18 cellular contexts compared by ENCODE assay signal in genomic region chr17:47736501-47737211, GRCh38. TPM values are rescaled to one million over a fixed set of nuclear protein-coding genes. Genes with fewer than 3 reads are reported as not detected.
A peak's percentile ranks its signal among the peaks of the same experiment; 100 is the strongest.
DNase-seq lines count a peak whose midpoint lies in the region; ATAC-seq and TF ChIP-seq lines count a peak whose summit lies in the region.
"Had no signal": no experiment of that assay in that cellular context is flagged by ENCODE, and none has a peak within 500 bp of the region (broad histone marks: within the 10 kb centered on the region; RNA-seq: fewer than 3 reads in every experiment).

No MANE protein-coding gene starts in this region.

- peak overlapping the region; percentile 91 to 99 for H3K27ac Mint-ChIP-seq in activated naive CD4-positive, alpha-beta T cell treated with anti-CD3 and anti-CD28 coated beads, Interleukin-2, amount 50 U/mL, for 72 hours
- no peak overlapping the region for H3K27ac Mint-ChIP-seq in activated naive CD4-positive, alpha-beta T cell treated with anti-CD3 and anti-CD28 coated beads, Interleukin-2, amount 10 ng/mL, durations not matched to agents 7 days and 5 days
- peak overlapping the region; percentile 99 for H3K27ac Mint-ChIP-seq in activated CD8-positive, alpha-beta memory T cell treated with anti-CD3 and anti-CD28 coated beads, Interleukin-2, amount 10 ng/mL, durations not matched to agents 7 days and 5 days
- H3K27ac Mint-ChIP-seq in type B pancreatic cell, result no peak overlapping the region

- no peak for TF ChIP-seq CTCF in type B pancreatic cell (conservative IDR thresholded peaks at IDR 0.05)

- no peaks in the 10 kb centered on the region for H3K9me3 Mint-ChIP-seq in activated naive CD4-positive, alpha-beta T cell treated with anti-CD3 and anti-CD28 coated beads, Interleukin-2, amount 50 U/mL, for 72 hours
- no peaks in the 10 kb centered on the region for H3K9me3 Mint-ChIP-seq in activated naive CD4-positive, alpha-beta T cell treated with anti-CD3 and anti-CD28 coated beads, Interleukin-2, amount 10 ng/mL, durations not matched to agents 7 days and 5 days
- H3K9me3 Mint-ChIP-seq in activated CD8-positive, alpha-beta memory T cell treated with anti-CD3 and anti-CD28 coated beads, Interleukin-2, amount 10 ng/mL, durations not matched to agents 7 days and 5 days (ENCODE audit: low read depth), result no peaks in the 10 kb centered on the region
- H3K9me3 Mint-ChIP-seq in type B pancreatic cell, result no peaks in the 10 kb centered on the region
- H3K9me3 Mint-ChIP-seq: neural crest cell had no signal

- no peak for ATAC-seq in activated naive CD4-positive, alpha-beta T cell treated with anti-CD3 and anti-CD28 coated beads, Interleukin-2, amount 50 U/mL, for 72 hours
- no peak for ATAC-seq in activated CD8-positive, alpha-beta memory T cell treated with anti-CD3 and anti-CD28 coated beads, Interleukin-2, amount 10 ng/mL, durations not matched to agents 7 days and 5 days
- ATAC-seq: K562, right lobe of liver had no signal

- no peaks in the 10 kb centered on the region for H3K27me3 Mint-ChIP-seq in activated naive CD4-positive, alpha-beta T cell treated with anti-CD3 and anti-CD28 coated beads, Interleukin-2, amount 10 ng/mL, durations not matched to agents 7 days and 5 days
- no peaks in the 10 kb centered on the region for H3K27me3 Mint-ChIP-seq in activated CD8-positive, alpha-beta memory T cell treated with anti-CD3 and anti-CD28 coated beads, Interleukin-2, amount 10 ng/mL, durations not matched to agents 7 days and 5 days
- peaks cover 76% of the 10 kb centered on the region for H3K27me3 Mint-ChIP-seq in type B pancreatic cell

- peaks cover 63% of the 10 kb centered on the region for H3K4me1 Mint-ChIP-seq in activated naive CD4-positive, alpha-beta T cell treated with anti-CD3 and anti-CD28 coated beads, Interleukin-2, amount 10 ng/mL, durations not matched to agents 7 days and 5 days
- H3K4me1 Mint-ChIP-seq in activated CD8-positive, alpha-beta memory T cell treated with anti-CD3 and anti-CD28 coated beads, Interleukin-2, amount 10 ng/mL, durations not matched to agents 7 days and 5 days, result peaks cover 63% of the 10 kb centered on the region
- H3K4me1 Mint-ChIP-seq in type B pancreatic cell (ENCODE audit: unreplicated experiment), result peaks cover 10% of the 10 kb centered on the region

- H3K36me3 Mint-ChIP-seq in activated naive CD4-positive, alpha-beta T cell treated with anti-CD3 and anti-CD28 coated beads, Interleukin-2, amount 50 U/mL, for 72 hours, result peaks cover 31 to 62% of the 10 kb centered on the region in 2 donors
- no peaks in the 10 kb centered on the region for H3K36me3 Mint-ChIP-seq in activated naive CD4-positive, alpha-beta T cell treated with anti-CD3 and anti-CD28 coated beads, Interleukin-2, amount 10 ng/mL, durations not matched to agents 7 days and 5 days
- peaks cover 47% of the 10 kb centered on the region for H3K36me3 Mint-ChIP-seq in activated CD8-positive, alpha-beta memory T cell treated with anti-CD3 and anti-CD28 coated beads, Interleukin-2, amount 10 ng/mL, durations not matched to agents 7 days and 5 days
- H3K36me3 Mint-ChIP-seq in type B pancreatic cell, result no peaks in the 10 kb centered on the region

- no peak for DNase-seq in activated naive CD4-positive, alpha-beta T cell treated with anti-CD3 and anti-CD28 coated beads, Interleukin-2, amount 50 U/mL, for 72 hours (ENCODE audit: low spot score in 2 of 2)
- DNase-seq in activated naive CD4-positive, alpha-beta T cell treated with anti-CD3 and anti-CD28 coated beads, Interleukin-2, amount 10 ng/mL, durations not matched to agents 7 days and 5 days, result no peak
- DNase-seq in activated CD8-positive, alpha-beta memory T cell treated with anti-CD3 and anti-CD28 coated beads, Interleukin-2, amount 10 ng/mL, durations not matched to agents 7 days and 5 days, result peak; percentile 43
- DNase-seq in mesenteric fat pad (ENCODE audit: low spot score), result peak; percentile 83
- DNase-seq in type B pancreatic cell (ENCODE audit: extremely low spot score, unreplicated experiment), result peak; percentile 37
- DNase-seq in globus pallidus (ENCODE audit: low spot score), result no peak
- no peak for DNase-seq in H4 (ENCODE audit: low spot score)
- no peak for DNase-seq in cerebellar cortex (ENCODE audit: low spot score)
- DNase-seq: DMS 273 treated with DMSO at 0.1 percent for 48 hours; NCI-H1105; NCI-H2171; SHP77; stimulated activated CD4-positive, alpha-beta T cell treated with anti-CD3 and anti-CD28 coated beads, Interleukin-4, amount 100 ng/mL, for 24 hours had no signal

- CTCF ChIA-PET in activated naive CD4-positive, alpha-beta T cell treated with anti-CD3 and anti-CD28 coated beads, Interleukin-2, amount 10 ng/mL, durations not matched to agents 7 days and 5 days (lab: Charles Lee), result interaction anchor here (0.7 to 3.1 kb wide), 4 partner anchors 37 to 1296 kb away, joined by 3 to 17 read pairs (median 7); no protein-coding TSS in a partner anchor
- CTCF ChIA-PET in activated CD8-positive, alpha-beta memory T cell treated with anti-CD3 and anti-CD28 coated beads, Interleukin-2, amount 10 ng/mL, durations not matched to agents 7 days and 5 days (lab: Charles Lee), result interaction anchor here (1.3 to 10.6 kb wide), 7 partner anchors 10 to 121 kb away, joined by 3 to 263 read pairs (median 10); no protein-coding TSS in a partner anchor

- H3K4me3 Mint-ChIP-seq in activated naive CD4-positive, alpha-beta T cell treated with anti-CD3 and anti-CD28 coated beads, Interleukin-2, amount 10 ng/mL, durations not matched to agents 7 days and 5 days, result no peak overlapping the region
- peak overlapping the region; percentile 93 for H3K4me3 Mint-ChIP-seq in activated CD8-positive, alpha-beta memory T cell treated with anti-CD3 and anti-CD28 coated beads, Interleukin-2, amount 10 ng/mL, durations not matched to agents 7 days and 5 days
- no peak overlapping the region for H3K4me3 Mint-ChIP-seq in type B pancreatic cell
- H3K4me3 Mint-ChIP-seq: neural crest cell had no signal

RNA-seq across cellular contexts. Expression of gene TBX21, which starts 3.6 kb away (rescaled TPM):
- 10 to 100 TPM; 39.6 to 73.5 TPM for total RNA-seq in activated naive CD4-positive, alpha-beta T cell treated with anti-CD3 and anti-CD28 coated beads, Interleukin-2, amount 50 U/mL, for 72 hours
- total RNA-seq in activated CD8-positive, alpha-beta memory T cell treated with anti-CD3 and anti-CD28 coated beads, Interleukin-2, amount 10 ng/mL, durations not matched to agents 7 days and 5 days, result 10 to 100 TPM; 59.0 to 68.4 TPM
- total RNA-seq in mesenteric fat pad (0.35 TPM), type B pancreatic cell (ENCODE audit: low replicate concordance) (not detected in 2 replicates)
- 0.10 TPM in 1 of 2 replicates, not detected in the other for total RNA-seq in H4 (2014; rRNA removed; shearing (Covaris generic))
- total RNA-seq: fibroblast of lung, H1, neural crest cell had no signal

RNA-seq across cellular contexts. Expression of gene TBKBP1, which starts 42.7 kb away (rescaled TPM):
- 10 to 100 TPM; 15.4 to 21.4 TPM for total RNA-seq in activated naive CD4-positive, alpha-beta T cell treated with anti-CD3 and anti-CD28 coated beads, Interleukin-2, amount 50 U/mL, for 72 hours
- 1 to 10 TPM; 2.6 to 3.0 TPM for total RNA-seq in activated CD8-positive, alpha-beta memory T cell treated with anti-CD3 and anti-CD28 coated beads, Interleukin-2, amount 10 ng/mL, durations not matched to agents 7 days and 5 days
- total RNA-seq in mesenteric fat pad (21.7 TPM), type B pancreatic cell (ENCODE audit: low replicate concordance) (10.5 and 19.7 TPM in 2 replicates)
- 7.8 and 13.7 TPM in 2 replicates for total RNA-seq in H4 (2014; rRNA removed; shearing (Covaris generic))

Comparison
In these comparisons a context has a peak if more than half of its experiments do, and no peak if none do; other contexts are left out.
1. H3K27ac Mint-ChIP-seq: peak in activated naive CD4-positive, alpha-beta T cell treated with anti-CD3 and anti-CD28 coated beads, Interleukin-2, amount 50 U/mL, for 72 hours (2 of 2) and activated CD8-positive, alpha-beta memory T cell treated with anti-CD3 and anti-CD28 coated beads, Interleukin-2, amount 10 ng/mL, durations not matched to agents 7 days and 5 days (single experiment); none in activated naive CD4-positive, alpha-beta T cell treated with anti-CD3 and anti-CD28 coated beads, Interleukin-2, amount 10 ng/mL, durations not matched to agents 7 days and 5 days (single experiment) and type B pancreatic cell (single experiment).
2. DNase-seq: peak in activated CD8-positive, alpha-beta memory T cell treated with anti-CD3 and anti-CD28 coated beads, Interleukin-2, amount 10 ng/mL, durations not matched to agents 7 days and 5 days (single experiment), mesenteric fat pad (single experiment) and type B pancreatic cell (single experiment); none in activated naive CD4-positive, alpha-beta T cell treated with anti-CD3 and anti-CD28 coated beads, Interleukin-2, amount 50 U/mL, for 72 hours (0 of 2), activated naive CD4-positive, alpha-beta T cell treated with anti-CD3 and anti-CD28 coated beads, Interleukin-2, amount 10 ng/mL, durations not matched to agents 7 days and 5 days (single experiment), globus pallidus (single experiment), H4 (single experiment) and cerebellar cortex (single experiment).
3. RNA of gene TBX21, which starts 3.6 kb away (total RNA-seq): 39.6 to 73.5 TPM in activated naive CD4-positive, alpha-beta T cell treated with anti-CD3 and anti-CD28 coated beads, Interleukin-2, amount 50 U/mL, for 72 hours and 59.0 to 68.4 TPM in activated CD8-positive, alpha-beta memory T cell treated with anti-CD3 and anti-CD28 coated beads, Interleukin-2, amount 10 ng/mL, durations not matched to agents 7 days and 5 days; 0.35 TPM in mesenteric fat pad (single experiment), 0.10 TPM in H4 and not detected in type B pancreatic cell; every median in the first group is over 10 times any median in the second.